ENCODE assay signal across 8 cellular contexts in genomic region chr12:124543052-124543590, GRCh38. TPM values are rescaled to one million over a fixed set of nuclear protein-coding genes. Genes with fewer than 3 reads are reported as not detected.
DNase-seq lines count a peak whose midpoint lies in the region; ATAC-seq and TF ChIP-seq lines count a peak whose summit lies in the region.

No MANE protein-coding gene starts in this region.

- H2AFZ ChIP-seq in fibroblast of lung (ENCODE audit: low read length) (no peak overlapping the region), smooth muscle cell (ENCODE audit: low read depth) (no peak overlapping the region)

- H3K4me2 ChIP-seq in fibroblast of lung (ENCODE audit: extremely low read depth, insufficient read depth, low read length) (no peak overlapping the region), smooth muscle cell (no peak overlapping the region)

- no peaks in the 10 kb centered on the region for H3K9me3 ChIP-seq in fibroblast of lung (ENCODE audit: control insufficient read depth, insufficient read depth, low read depth, low read length)
- no peaks in the 10 kb centered on the region for H3K9me3 ChIP-seq in smooth muscle cell (replicated peaks; ENCODE audit: low read depth)

- no peak for ATAC-seq in HG03045 (IDR thresholded peaks at IDR 0.05; ENCODE audit: unreplicated experiment)

- H3F3A ChIP-seq in smooth muscle cell (ENCODE audit: low read depth) = peaks cover 8% of the 10 kb centered on the region

- WGBS in smooth muscle cell (ENCODE audit: low lambda C conversion rate) = 71% methylated on average over 20 of the region's 20 CpGs

- DNase-seq in NOMO-1 treated with DMSO at 0.1 percent for 48 hours (lab: John Stamatoyannopoulos, UW; ENCODE audit: unreplicated experiment) (peak; percentile 1), NOMO-1 treated with dmso at 0.1 percent for 144 hours (lab: John Stamatoyannopoulos, UW; ENCODE audit: unreplicated experiment) (no peak), NCI-H2227 treated with DMSO at 0.1 percent for 48 hours (lab: John Stamatoyannopoulos, UW) (peak; percentile 89), fibroblast of lung (ENCODE audit: low read depth in 2 of 2) (no peak), smooth muscle cell (lab: John Stamatoyannopoulos, UW; ENCODE audit: unreplicated experiment) (no peak), pons (ENCODE audit: low spot score) (no peak), NCI-H774 (lab: John Stamatoyannopoulos, UW) (no peak)

- H4K20me1 ChIP-seq in fibroblast of lung (ENCODE audit: control insufficient read depth, extremely low read depth, insufficient read depth, low read length) (no peaks in the 10 kb centered on the region), smooth muscle cell (ENCODE audit: low read depth) (peaks cover 85% of the 10 kb centered on the region)

- H3K4me3 ChIP-seq in fibroblast of lung (replicated peaks in 1 of 4; ENCODE audit: control extremely low read depth in 1 of 4, insufficient read depth in 1 of 4, low read depth in 3 of 4, low read length in 4 of 4) = no peak overlapping the region
- no peak overlapping the region for H3K4me3 ChIP-seq in smooth muscle cell

- TF ChIP-seq CTCF in fibroblast of lung (conservative IDR thresholded peaks at IDR 0.05 in 1 of 2, IDR thresholded peaks at IDR 0.05 in 1 of 2; ENCODE audit: low read depth in 1 of 2, low read length in 2 of 2) = no peak
- TF ChIP-seq CTCF in smooth muscle cell (IDR thresholded peaks at IDR 0.05; ENCODE audit: borderline replicate concordance, insufficient read depth, poor library complexity, severe bottlenecking) = no peak

- H3K27ac ChIP-seq in fibroblast of lung (ENCODE audit: insufficient read depth, low read length) (peak overlapping the region; percentile 56), smooth muscle cell (ENCODE audit: low read depth) (peak overlapping the region; percentile 97)

- H3K79me2 ChIP-seq in fibroblast of lung (ENCODE audit: control insufficient read depth, insufficient read depth, low read length) (peaks cover 36% of the 10 kb centered on the region), smooth muscle cell (ENCODE audit: low read depth) (peaks cover 81% of the 10 kb centered on the region)

- peaks cover 22% of the 10 kb centered on the region for H3K4me1 ChIP-seq in fibroblast of lung (ENCODE audit: control insufficient read depth, extremely low read depth, insufficient read depth, low read length)
- peaks cover 28% of the 10 kb centered on the region for H3K4me1 ChIP-seq in smooth muscle cell (ENCODE audit: low read depth)

- H3K9ac ChIP-seq in fibroblast of lung (ENCODE audit: insufficient read depth, low read length) = peak overlapping the region; percentile 55
- H3K9ac ChIP-seq in smooth muscle cell (ENCODE audit: low read depth) = peak overlapping the region; percentile 73

- no peaks in the 10 kb centered on the region for H3K27me3 ChIP-seq in fibroblast of lung (ENCODE audit: control insufficient read depth, insufficient read depth, low read length)
- H3K27me3 ChIP-seq in smooth muscle cell (ENCODE audit: low read depth) = no peaks in the 10 kb centered on the region

- H3K36me3 ChIP-seq in fibroblast of lung (ENCODE audit: control insufficient read depth, insufficient read depth, low read length) (no peaks in the 10 kb centered on the region), smooth muscle cell (ENCODE audit: low read depth) (no peaks in the 10 kb centered on the region)

RNA-seq across cellular contexts. Expression of gene NCOR2, which starts 24.3 kb away (rescaled TPM):
- total RNA-seq in fibroblast of lung (13.1 and 17.2 TPM in 2 replicates), smooth muscle cell (64.1 and 64.7 TPM in 2 replicates)
- polyA plus RNA-seq in fibroblast of lung (6.1 and 7.2 TPM in 2 replicates), smooth muscle cell (164 and 169 TPM in 2 replicates)
- polyA plus RNA-seq in fibroblast of lung (2012) = 49.7 and 79.6 TPM in 2 replicates
- 29.1 and 47.4 TPM in 2 replicates for polyA minus RNA-seq in fibroblast of lung (ENCODE audit: low replicate concordance)

Comparison
In these comparisons a context has a peak if more than half of its experiments do, and no peak if none do; other contexts are left out.
1. DNase-seq: peak in NOMO-1 treated with DMSO at 0.1 percent for 48 hours (single experiment) and NCI-H2227 treated with DMSO at 0.1 percent for 48 hours (single experiment); none in NOMO-1 treated with dmso at 0.1 percent for 144 hours (single experiment), fibroblast of lung (0 of 2), smooth muscle cell (single experiment), pons (single experiment) and NCI-H774 (single experiment).